9 cellular contexts compared by ENCODE assay signal in the genomic region with DNA sequence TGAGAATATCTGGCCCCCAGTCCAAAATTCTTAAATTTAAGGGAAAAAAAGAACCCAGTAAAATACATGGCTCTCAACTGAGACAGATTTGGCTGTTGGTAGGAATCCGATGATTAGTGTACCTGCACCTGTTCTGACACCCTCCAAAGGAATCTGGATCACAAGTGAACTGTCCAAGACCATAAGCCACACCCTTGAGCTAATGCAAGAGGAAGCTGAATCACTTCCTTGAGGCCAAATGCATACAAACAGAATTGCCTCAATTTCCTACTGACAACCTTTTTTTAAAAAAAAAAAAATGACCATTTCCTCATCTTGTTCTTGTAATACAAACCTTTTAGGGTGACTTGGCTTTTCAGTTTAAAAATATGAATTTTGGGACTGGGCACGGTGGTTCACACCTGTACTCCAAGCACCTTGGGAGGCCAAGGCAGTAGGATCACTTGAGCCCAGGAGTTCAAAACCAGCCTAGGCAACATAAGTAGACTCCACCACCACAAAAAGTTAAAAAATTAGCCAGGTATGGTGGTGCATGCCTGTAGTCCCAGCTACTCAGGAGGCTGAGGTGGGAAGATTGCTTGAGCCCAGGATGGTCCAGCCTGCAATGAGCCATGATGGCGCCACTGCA. TPM values are rescaled to one million over a fixed set of nuclear protein-coding genes. Genes with fewer than 3 reads are reported as not detected.
DNase-seq lines count a peak whose midpoint lies in the region; ATAC-seq and TF ChIP-seq lines count a peak whose summit lies in the region.
"Had no signal": no experiment of that assay in that cellular context is flagged by ENCODE, and none has a peak within 500 bp of the region (broad histone marks: within the 10 kb centered on the region; RNA-seq: fewer than 3 reads in every experiment).

No MANE protein-coding gene starts in this region.

- no peak for TF ChIP-seq CTCF in activated CD8-positive, alpha-beta T cell treated with anti-CD3 and anti-CD28 coated beads for 36 hours (IDR thresholded peaks at IDR 0.05)

- peaks cover 14% of the 10 kb centered on the region for H3K4me1 Mint-ChIP-seq in activated CD8-positive, alpha-beta T cell treated with anti-CD3 and anti-CD28 coated beads for 36 hours (ENCODE audit: low read depth)

- intact Hi-C loops in activated CD8-positive, alpha-beta T cell treated with anti-CD3 and anti-CD28 coated beads for 36 hours (cut with micrococcal nuclease) = no loop called here
- intact Hi-C loops in left colon (cut with DNase I, micrococcal nuclease) = loop anchor here in 1 of 2 donors (10.0 kb wide), 1 partner anchor 661 kb away; the partner anchor contains the start of gene CPEB2

- CTCF ChIA-PET in activated CD8-positive, alpha-beta T cell treated with anti-CD3 and anti-CD28 coated beads for 36 hours (lab: Charles Lee) = no interaction called here

- peak overlapping the region; percentile 25 for H3K27ac Mint-ChIP-seq in activated CD8-positive, alpha-beta T cell treated with anti-CD3 and anti-CD28 coated beads for 36 hours
- H3K27ac Mint-ChIP-seq: mesothelial cell of epicardium had no signal

- DNase-seq in A172 (ENCODE audit: low spot score) = peak; percentile 82
- DNase-seq in KBM-7 = peak; percentile 45
- DNase-seq in activated CD8-positive, alpha-beta T cell treated with anti-CD3 and anti-CD28 coated beads for 36 hours = no peak
- peak in 1 of 2 donors; percentile 44 for DNase-seq in left colon
- no peak for DNase-seq in NCI-H187 treated with DMSO at 0.1 percent for 48 hours (lab: John Stamatoyannopoulos, UW)

- H3K9me3 Mint-ChIP-seq in activated CD8-positive, alpha-beta T cell treated with anti-CD3 and anti-CD28 coated beads for 36 hours = no peaks in the 10 kb centered on the region

- in situ Hi-C loops in KBM-7 (cut with MboI; ENCODE audit: low pct_unique_long_range_greater_than_20kb, low sequenced_read_pairs) = no loop called here

- ATAC-seq in activated CD8-positive, alpha-beta T cell treated with anti-CD3 and anti-CD28 coated beads for 36 hours = peak; percentile 76
- ATAC-seq in left colon = peak; percentile 98
- ATAC-seq in HG02798 (IDR thresholded peaks at IDR 0.05; ENCODE audit: poor library complexity, unreplicated experiment) = no peak
- no peak for ATAC-seq in GM18870 (IDR thresholded peaks at IDR 0.05; ENCODE audit: unreplicated experiment)
- no peak for ATAC-seq in GM18505 (IDR thresholded peaks at IDR 0.05; ENCODE audit: unreplicated experiment)

- POLR2A ChIA-PET in activated CD8-positive, alpha-beta T cell treated with anti-CD3 and anti-CD28 coated beads for 36 hours (lab: Charles Lee) = no interaction called here

- no peak overlapping the region for H3K4me3 Mint-ChIP-seq in activated CD8-positive, alpha-beta T cell treated with anti-CD3 and anti-CD28 coated beads for 36 hours
- H3K4me3 Mint-ChIP-seq: mesothelial cell of epicardium had no signal

- H3K27me3 Mint-ChIP-seq in activated CD8-positive, alpha-beta T cell treated with anti-CD3 and anti-CD28 coated beads for 36 hours = no peaks in the 10 kb centered on the region

- H3K36me3 Mint-ChIP-seq in activated CD8-positive, alpha-beta T cell treated with anti-CD3 and anti-CD28 coated beads for 36 hours (ENCODE audit: low read depth) = peaks cover 13% of the 10 kb centered on the region

- no peak for TF ChIP-seq POLR2A in GM18505 (IDR thresholded peaks at IDR 0.05; ENCODE audit: borderline replicate concordance, extremely low read depth, insufficient read depth, insufficient read length)

RNA-seq across cellular contexts. Expression of gene FBXL5, which starts 10.7 kb away (rescaled TPM):
- 80.7 and 89.3 TPM in 2 replicates for total RNA-seq in A172 (2014; rRNA removed; shearing (Covaris generic))
- total RNA-seq in activated CD8-positive, alpha-beta T cell treated with anti-CD3 and anti-CD28 coated beads for 36 hours = 10 to 100 TPM; 27.5 to 32.2 TPM
- 10 to 100 TPM; 48.2 to 59.2 TPM for total RNA-seq in left colon

RNA-seq across cellular contexts. Expression of gene FAM200B, which starts 15.8 kb away (rescaled TPM):
- total RNA-seq in A172 (2014; rRNA removed; shearing (Covaris generic)) = 68.7 and 75.9 TPM in 2 replicates
- total RNA-seq in activated CD8-positive, alpha-beta T cell treated with anti-CD3 and anti-CD28 coated beads for 36 hours = 10 to 100 TPM in 1 of 2 experiments, 1 to 10 TPM in 1; 8.9 to 11.1 TPM
- 10 to 100 TPM; 33.7 to 33.8 TPM for total RNA-seq in left colon

RNA-seq across cellular contexts. Expression of gene BST1, which starts 37.0 kb away (rescaled TPM):
- not detected in 2 replicates for total RNA-seq in A172 (2014; rRNA removed; shearing (Covaris generic))
- under 1 TPM; 0.20 to 0.65 TPM for total RNA-seq in activated CD8-positive, alpha-beta T cell treated with anti-CD3 and anti-CD28 coated beads for 36 hours
- total RNA-seq in left colon = 10 to 100 TPM; 11.4 to 11.9 TPM

Comparison
In these comparisons a context has a peak if more than half of its experiments do, and no peak if none do; other contexts are left out.
1. DNase-seq: peak in A172 (single experiment) and KBM-7 (single experiment); none in activated CD8-positive, alpha-beta T cell treated with anti-CD3 and anti-CD28 coated beads for 36 hours (single experiment) and NCI-H187 treated with DMSO at 0.1 percent for 48 hours (single experiment).
2. ATAC-seq: peak in activated CD8-positive, alpha-beta T cell treated with anti-CD3 and anti-CD28 coated beads for 36 hours (single experiment) and left colon (single experiment); none in HG02798 (single experiment), GM18870 (single experiment) and GM18505 (single experiment).
3. RNA of gene BST1, which starts 37.0 kb away (total RNA-seq): 11.4 to 11.9 TPM in left colon; 0.20 to 0.65 TPM in activated CD8-positive, alpha-beta T cell treated with anti-CD3 and anti-CD28 coated beads for 36 hours and not detected in A172; every median in the first group is over 4 times any median in the second.